ENCODE assay signal across 11 cellular contexts in the genomic region with DNA sequence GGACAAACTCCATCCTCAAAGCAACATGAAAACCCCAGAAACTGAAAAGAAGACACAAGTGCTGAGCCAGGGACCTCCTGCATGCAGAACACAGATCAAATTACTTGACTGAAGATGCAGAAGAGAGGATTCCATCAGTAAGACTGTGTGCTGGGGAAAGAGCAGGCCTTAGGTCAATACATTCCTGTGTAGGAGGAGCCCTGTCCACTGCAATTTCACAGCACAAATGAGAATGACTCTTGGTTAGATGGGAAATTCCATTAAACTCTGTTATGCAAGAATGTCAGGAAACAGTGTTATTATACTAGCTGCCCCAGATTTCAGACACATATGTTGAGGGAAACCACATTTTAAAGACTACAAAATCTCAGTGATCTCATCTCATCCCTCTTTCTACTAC. TPM values are rescaled to one million over a fixed set of nuclear protein-coding genes. Genes with fewer than 3 reads are reported as not detected.
DNase-seq lines count a peak whose midpoint lies in the region; ATAC-seq, FAIRE-seq and TF ChIP-seq lines count a peak whose summit lies in the region.
"Had no signal": no experiment of that assay in that cellular context is flagged by ENCODE, and none has a peak within 500 bp of the region (broad histone marks: within the 10 kb centered on the region; RNA-seq: fewer than 3 reads in every experiment).

No MANE protein-coding gene starts in this region.

- H3K4me3 ChIP-seq in ACC112 (ENCODE audit: low read depth, low read length) (no peak overlapping the region), MG63 (no peak overlapping the region), endothelial cell of umbilical vein (replicated peaks in 1 of 3; ENCODE audit: insufficient read depth in 1 of 3, low read depth in 1 of 3, low read length in 3 of 3) (no peak overlapping the region), mesodermal cell (ENCODE audit: extremely low read depth, insufficient read depth, low read length, poor library complexity, severe bottlenecking) (no peak overlapping the region)

- no peak overlapping the region for H3K4me3 Mint-ChIP-seq in activated naive CD8-positive, alpha-beta T cell treated with anti-CD3 and anti-CD28 coated beads, Interleukin-2, amount 50 U/mL, for 24 hours
- H3K4me3 Mint-ChIP-seq: activated T-cell treated with anti-CD3 and anti-CD28 coated beads, Interleukin-2, amount 50 U/mL, for 72 hours had no signal

- no peak for TF ChIP-seq CTCF in endothelial cell of umbilical vein (IDR thresholded peaks at IDR 0.05; ENCODE audit: extremely low read depth in 1 of 2, insufficient read depth in 1 of 2, low read depth in 1 of 2, low read length in 2 of 2)

- POLR2A ChIA-PET in endothelial cell of umbilical vein (lab: Charles Lee) = interaction anchor here (0.6 kb wide), 1 partner anchor 49 kb away, joined by 3 read pairs; no protein-coding TSS in a partner anchor

- H3K36me3 ChIP-seq in ACC112 (ENCODE audit: insufficient read depth, low read length) (no peaks in the 10 kb centered on the region), MG63 (no peaks in the 10 kb centered on the region), endothelial cell of umbilical vein (ENCODE audit: control insufficient read depth in 2 of 2, extremely low read depth in 1 of 2, insufficient read depth in 2 of 2, low read length in 2 of 2) (no peaks in the 10 kb centered on the region), mesodermal cell (ENCODE audit: control insufficient read depth, insufficient read depth, low read length) (no peaks in the 10 kb centered on the region)

- H3K9me1 ChIP-seq in endothelial cell of umbilical vein (replicated peaks; ENCODE audit: control insufficient read depth, extremely low read depth, insufficient read depth, low read length) = no peaks in the 10 kb centered on the region

- intact Hi-C loops in endothelial cell of umbilical vein (cut with micrococcal nuclease) = no loop called here

- H3K4me2 ChIP-seq in endothelial cell of umbilical vein (ENCODE audit: insufficient read depth, low read length) = no peak overlapping the region

- no TSS peak for BruUV-seq in endothelial cell of umbilical vein (replicated peaks; lab: Mats Ljungman, UMichigan)

- H2AFZ ChIP-seq in ACC112 (ENCODE audit: low read length, unreplicated experiment) (no peak overlapping the region), endothelial cell of umbilical vein (ENCODE audit: low read depth, low read length) (peak overlapping the region; percentile 48)

- H3K9me3 Mint-ChIP-seq in activated naive CD8-positive, alpha-beta T cell treated with anti-CD3 and anti-CD28 coated beads, Interleukin-2, amount 50 U/mL, for 24 hours = peaks cover 16% of the 10 kb centered on the region

- FAIRE-seq in endothelial cell of umbilical vein (lab: Jason Lieb, UNC) = peak; percentile 74

- H3K27ac ChIP-seq in ACC112 (ENCODE audit: low read depth, low read length) (peak overlapping the region; percentile 66), endothelial cell of umbilical vein (ENCODE audit: insufficient read depth, low read depth, low read length) (no peak overlapping the region), mesodermal cell (ENCODE audit: low read depth, low read length, severe bottlenecking) (peak overlapping the region; percentile 48)
- H3K27ac ChIP-seq: C4-2B had no signal

- peaks cover 7% of the 10 kb centered on the region for H3K27me3 Mint-ChIP-seq in activated naive CD8-positive, alpha-beta T cell treated with anti-CD3 and anti-CD28 coated beads, Interleukin-2, amount 50 U/mL, for 24 hours

- H3K36me3 Mint-ChIP-seq in activated naive CD8-positive, alpha-beta T cell treated with anti-CD3 and anti-CD28 coated beads, Interleukin-2, amount 50 U/mL, for 24 hours (ENCODE audit: low read depth) = peaks cover 3% of the 10 kb centered on the region

- TF ChIP-seq POLR2A in endothelial cell of umbilical vein (IDR thresholded peaks at IDR 0.05; ENCODE audit: low read depth, low read length) = no peak

- ATAC-seq in activated naive CD8-positive, alpha-beta T cell treated with anti-CD3 and anti-CD28 coated beads, Interleukin-2, amount 50 U/mL, for 24 hours = no peak
- ATAC-seq: activated T-cell treated with anti-CD3 and anti-CD28 coated beads, Interleukin-2, amount 50 U/mL, for 72 hours had no signal

- no peak overlapping the region for H3K27ac Mint-ChIP-seq in activated naive CD8-positive, alpha-beta T cell treated with anti-CD3 and anti-CD28 coated beads, Interleukin-2, amount 50 U/mL, for 24 hours
- H3K27ac Mint-ChIP-seq: activated T-cell treated with anti-CD3 and anti-CD28 coated beads, Interleukin-2, amount 50 U/mL, for 72 hours had no signal

- no peaks in the 10 kb centered on the region for H3K4me1 Mint-ChIP-seq in activated naive CD8-positive, alpha-beta T cell treated with anti-CD3 and anti-CD28 coated beads, Interleukin-2, amount 50 U/mL, for 24 hours

- peak; percentile 64 for DNase-seq in MG63
- DNase-seq in endothelial cell of umbilical vein (ENCODE audit: low read depth, low spot score) = peak; percentile 84
- no peak for DNase-seq in NCI-H1105 treated with DMSO at 0.1 percent for 48 hours (lab: John Stamatoyannopoulos, UW)
- no peak for DNase-seq in KG1 (lab: John Stamatoyannopoulos, UW)
- DNase-seq in activated naive CD8-positive, alpha-beta T cell treated with anti-CD3 and anti-CD28 coated beads, Interleukin-2, amount 50 U/mL, for 24 hours = no peak
- no peak for DNase-seq in NK-92 (lab: John Stamatoyannopoulos, UW; ENCODE audit: unreplicated experiment)
- DNase-seq: activated T-cell treated with anti-CD3 and anti-CD28 coated beads, Interleukin-2, amount 50 U/mL, for 72 hours had no signal

- no peaks in the 10 kb centered on the region for H3K27me3 ChIP-seq in ACC112 (ENCODE audit: insufficient read depth, low read length)
- no peaks in the 10 kb centered on the region for H3K27me3 ChIP-seq in MG63
- no peaks in the 10 kb centered on the region for H3K27me3 ChIP-seq in endothelial cell of umbilical vein (ENCODE audit: control insufficient read depth in 2 of 2, insufficient read depth in 2 of 2, low read length in 2 of 2)

- no peak overlapping the region for H3K9ac ChIP-seq in endothelial cell of umbilical vein (replicated peaks; ENCODE audit: extremely low read depth, insufficient read depth, low read length)

- H4K20me1 ChIP-seq in endothelial cell of umbilical vein (replicated peaks; ENCODE audit: control insufficient read depth, extremely low read depth, insufficient read depth, low read length) = no peaks in the 10 kb centered on the region

- H3K79me2 ChIP-seq in ACC112 (ENCODE audit: control insufficient read depth, insufficient read depth, low read length, unreplicated experiment) = no peaks in the 10 kb centered on the region
- no peaks in the 10 kb centered on the region for H3K79me2 ChIP-seq in endothelial cell of umbilical vein (ENCODE audit: control insufficient read depth, insufficient read depth, low read length)

- dilution Hi-C loops in endothelial cell of umbilical vein (cut with MboI; ENCODE audit: extremely low pct_ligation_motif_present, low sequenced_read_pairs) = no loop called here

- CTCF ChIA-PET in endothelial cell of umbilical vein (lab: Charles Lee) = interaction anchor here (1.0 to 1.6 kb wide), 4 partner anchors 18 to 63 kb away, joined by 3 read pairs; no protein-coding TSS in a partner anchor

- H3K9me3 ChIP-seq in MG63 (peaks cover 21% of the 10 kb centered on the region), endothelial cell of umbilical vein (replicated peaks; ENCODE audit: control insufficient read depth, insufficient read depth, low read length) (no peaks in the 10 kb centered on the region), mesodermal cell (ENCODE audit: control insufficient read depth, low read length) (peaks cover 12% of the 10 kb centered on the region)

- H3K4me1 ChIP-seq in ACC112 (ENCODE audit: control insufficient read depth, insufficient read depth, low read length, unreplicated experiment) (peaks cover 39% of the 10 kb centered on the region), endothelial cell of umbilical vein (ENCODE audit: control insufficient read depth, extremely low read depth, insufficient read depth, low read length) (peaks cover 29% of the 10 kb centered on the region), mesodermal cell (ENCODE audit: control insufficient read depth, insufficient read depth, low read length, poor library complexity, severe bottlenecking) (peaks cover 3% of the 10 kb centered on the region)

TF ChIP-seq in endothelial cell of umbilical vein, 7 proteins besides CTCF, POLR2A, EP300 and RAD21:
- TF ChIP-seq FOS (IDR thresholded peaks at IDR 0.05; ENCODE audit: borderline replicate concordance, insufficient read depth, low read length) = no peak
- TF ChIP-seq JUN (IDR thresholded peaks at IDR 0.05; ENCODE audit: borderline replicate concordance, insufficient read depth, insufficient read length, low read depth) = no peak
- no peak for TF ChIP-seq EZH2 (IDR thresholded peaks at IDR 0.05; ENCODE audit: borderline replicate concordance, low read depth, low read length, severe bottlenecking)
- TF ChIP-seq MYC (IDR thresholded peaks at IDR 0.05; ENCODE audit: low read depth, low read length) = no peak
- no peak for TF ChIP-seq GATA2 (IDR thresholded peaks at IDR 0.05; ENCODE audit: insufficient read depth, insufficient read length, low read depth, low read length)
- TF ChIP-seq POLR2AphosphoS5 (IDR thresholded peaks at IDR 0.05; ENCODE audit: insufficient read depth, low read depth, low read length) = no peak
- TF ChIP-seq, protein P1, sequence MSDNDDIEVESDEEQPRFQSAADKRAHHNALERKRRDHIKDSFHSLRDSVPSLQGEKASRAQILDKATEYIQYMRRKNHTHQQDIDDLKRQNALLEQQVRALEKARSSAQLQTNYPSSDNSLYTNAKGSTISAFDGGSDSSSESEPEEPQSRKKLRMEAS (IDR thresholded peaks at IDR 0.05; ENCODE audit: insufficient read depth, insufficient read length) = no peak

RNA-seq across cellular contexts. Expression of gene FSTL1, which starts 48.2 kb away (rescaled TPM):
- total RNA-seq in MG63 (2014; rRNA removed; shearing (Covaris generic); ENCODE audit: low replicate concordance) = 642 and 656 TPM in 2 replicates
- total RNA-seq in endothelial cell of umbilical vein = 522 and 562 TPM in 2 replicates
- polyA plus RNA-seq in endothelial cell of umbilical vein = 235 and 237 TPM in 2 replicates
- 250 and 312 TPM in 2 replicates for polyA plus RNA-seq in endothelial cell of umbilical vein (2011; cell fraction: cytosol; rRNA removed)
- polyA plus RNA-seq in endothelial cell of umbilical vein (2011; cell fraction: nucleus; rRNA removed) = 299 and 313 TPM in 2 replicates
- 670 and 901 TPM in 2 replicates for polyA plus RNA-seq in endothelial cell of umbilical vein (2012)
- 697 and 971 TPM in 2 replicates for polyA minus RNA-seq in endothelial cell of umbilical vein
- 5.9 TPM for polyA minus RNA-seq in endothelial cell of umbilical vein (2011; cell fraction: cytosol; rRNA and poly(A)+ RNA removed)
- 149 and 281 TPM in 2 replicates for polyA minus RNA-seq in endothelial cell of umbilical vein (2011; cell fraction: nucleus; rRNA and poly(A)+ RNA removed)
- polyA plus RNA-seq in mesodermal cell (2013, experiment 1 of 2) = 649 TPM
- 512 TPM for polyA plus RNA-seq in mesodermal cell (2013, experiment 2 of 2)
- total RNA-seq: HT-29 had no signal

Comparison
In these comparisons a context has a peak if more than half of its experiments do, and no peak if none do; other contexts are left out.
1. DNase-seq: peak in MG63 (single experiment) and endothelial cell of umbilical vein (single experiment); none in NCI-H1105 treated with DMSO at 0.1 percent for 48 hours (single experiment), KG1 (single experiment), activated naive CD8-positive, alpha-beta T cell treated with anti-CD3 and anti-CD28 coated beads, Interleukin-2, amount 50 U/mL, for 24 hours (single experiment) and NK-92 (single experiment).